8 cellular contexts compared by ENCODE assay signal in the genomic region with DNA sequence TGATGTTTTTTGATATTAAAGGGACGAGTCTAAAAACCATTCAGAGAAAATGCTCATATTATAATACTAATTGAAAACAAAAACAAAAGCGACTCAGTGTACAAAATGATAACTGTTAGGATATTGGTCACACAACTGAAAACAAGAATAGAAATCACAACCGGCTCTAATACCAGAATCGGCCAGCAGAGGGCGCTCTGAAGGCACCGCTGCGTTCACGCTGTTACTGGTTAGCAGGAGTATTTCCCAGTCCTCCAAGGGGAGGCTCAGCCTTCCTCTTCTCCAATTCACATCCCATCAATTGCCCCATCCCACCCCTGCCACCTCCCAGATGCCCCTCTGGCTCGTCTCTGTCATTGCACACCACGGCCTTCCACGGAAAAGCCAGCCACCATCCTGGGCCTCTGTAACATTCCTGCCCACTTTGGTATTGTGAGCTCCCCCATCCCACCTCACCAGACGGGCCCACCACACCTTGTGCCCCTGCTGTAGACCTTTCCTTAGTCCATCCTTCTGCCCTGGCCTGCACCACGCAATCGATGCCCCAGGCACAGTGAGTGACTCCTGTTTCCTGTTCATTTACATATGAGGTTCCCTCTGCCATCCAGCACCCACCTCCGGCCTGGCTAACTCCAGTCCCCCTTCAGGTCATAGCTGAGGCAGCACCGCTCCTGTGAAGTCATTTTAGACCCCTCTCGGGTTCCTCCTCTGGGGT. TPM values are rescaled to one million over a fixed set of nuclear protein-coding genes. Genes with fewer than 3 reads are reported as not detected.
DNase-seq lines count a peak whose midpoint lies in the region; ATAC-seq, FAIRE-seq and TF ChIP-seq lines count a peak whose summit lies in the region.

No MANE protein-coding gene starts in this region.

- POLR2A ChIA-PET in AG04449 (lab: Yijun Ruan, JAX) (no interaction called here), WTC11 (lab: Charles Lee) (no interaction called here)

- no peaks in the 10 kb centered on the region for H3K79me2 ChIP-seq in keratinocyte (ENCODE audit: control insufficient read depth, insufficient read depth, low read length)

- H3K36me3 Mint-ChIP-seq in WTC11: peaks cover 5% of the 10 kb centered on the region

- no peaks in the 10 kb centered on the region for H3K36me3 ChIP-seq in bronchial epithelial cell (ENCODE audit: control insufficient read depth, insufficient read depth, low read length)
- H3K36me3 ChIP-seq in keratinocyte (ENCODE audit: control insufficient read depth in 2 of 2, extremely low read depth in 1 of 2, insufficient read depth in 2 of 2, low read length in 2 of 2): no peaks in the 10 kb centered on the region

- peak; percentile 87 for TF ChIP-seq CTCF in AG04449 (IDR thresholded peaks at IDR 0.05; ENCODE audit: insufficient read depth, low read length, missing control alignments)
- TF ChIP-seq CTCF in WTC11 (IDR thresholded peaks at IDR 0.05): peak; percentile 97
- peak; percentile 95 for TF ChIP-seq CTCF in bronchial epithelial cell (IDR thresholded peaks at IDR 0.05; ENCODE audit: insufficient read depth, low read length, severe bottlenecking)
- peak; percentile 91 to 95 (median 93) for TF ChIP-seq CTCF in keratinocyte (optimal IDR thresholded peaks at IDR 0.05 in 1 of 3, IDR thresholded peaks at IDR 0.05 in 1 of 3, conservative IDR thresholded peaks at IDR 0.05 in 1 of 3; ENCODE audit: extremely low read depth in 1 of 3, insufficient read depth in 2 of 3, low read length in 3 of 3)

- ATAC-seq in GM18511 (IDR thresholded peaks at IDR 0.05; ENCODE audit: unreplicated experiment) (peak; percentile 64), WTC11 (peak; percentile 43)

- dilution Hi-C loops in keratinocyte (cut with MboI; ENCODE audit: extremely low pct_ligation_motif_present, low sequenced_read_pairs): no loop called here

- H3K4me1 Mint-ChIP-seq in WTC11: peaks cover 35% of the 10 kb centered on the region

- peaks cover 14% of the 10 kb centered on the region for H3K4me1 ChIP-seq in keratinocyte (ENCODE audit: control insufficient read depth, extremely low read depth, insufficient read depth, low read length)

- H3K27me3 ChIP-seq in bronchial epithelial cell (ENCODE audit: control insufficient read depth, insufficient read depth, low read length) (no peaks in the 10 kb centered on the region), keratinocyte (ENCODE audit: control insufficient read depth, extremely low read depth, insufficient read depth, low read length) (no peaks in the 10 kb centered on the region)

- no peak for FAIRE-seq in bronchial epithelial cell (lab: Jason Lieb, UNC)
- peak; percentile 83 for FAIRE-seq in keratinocyte (lab: Jason Lieb, UNC)

- no peaks in the 10 kb centered on the region for H3K9me3 ChIP-seq in keratinocyte (ENCODE audit: control insufficient read depth, low read depth, low read length)

- no peaks in the 10 kb centered on the region for H3K9me1 ChIP-seq in keratinocyte (ENCODE audit: control insufficient read depth, extremely low read depth, insufficient read depth, low read length)

- H3K4me3 Mint-ChIP-seq in WTC11: no peak overlapping the region

- H2AFZ ChIP-seq in keratinocyte (ENCODE audit: control insufficient read depth, low read length): no peak overlapping the region

- peaks cover 16% of the 10 kb centered on the region for H3K9me3 Mint-ChIP-seq in WTC11

- CTCF ChIA-PET in AG04449 (lab: Yijun Ruan, JAX) (interaction anchor here (0.6 to 24.4 kb wide), 35 partner anchors 8 to 1291 kb away, joined by 3 to 646 read pairs (median 4); a partner anchor contains a TSS), WTC11 (lab: Charles Lee) (interaction anchor here (0.6 to 14.3 kb wide), 30 partner anchors 8 to 1983 kb away, joined by 3 to 223 read pairs (median 6); a partner anchor contains a TSS)

- peaks cover 6% of the 10 kb centered on the region for H3K27me3 Mint-ChIP-seq in WTC11 (ENCODE audit: low read depth)

- H4K20me1 ChIP-seq in keratinocyte (ENCODE audit: control insufficient read depth, extremely low read depth, insufficient read depth, low read length): no peaks in the 10 kb centered on the region

- peak overlapping the region; percentile 17 for H3K4me2 ChIP-seq in keratinocyte (ENCODE audit: control insufficient read depth, extremely low read depth, insufficient read depth, low read depth, low read length)

- H3K4me3 ChIP-seq in AG04449 (ENCODE audit: low read depth, low read length) (no peak overlapping the region), bronchial epithelial cell (ENCODE audit: low read depth, low read length) (no peak overlapping the region), keratinocyte (ENCODE audit: control insufficient read depth in 2 of 3, extremely low read depth in 1 of 3, insufficient read depth in 2 of 3, low read depth in 1 of 3, low read length in 3 of 3) (no peak overlapping the region)

- H3K27ac ChIP-seq in keratinocyte (ENCODE audit: control insufficient read depth, insufficient read depth, low read length): no peak overlapping the region

- H3K9ac ChIP-seq in keratinocyte (ENCODE audit: control insufficient read depth, extremely low read depth, insufficient read depth, low read length): no peak overlapping the region

- no peak overlapping the region for H3K27ac Mint-ChIP-seq in WTC11

- DNase-seq in AG04449 (ENCODE audit: low read depth, low spot score): no peak
- DNase-seq in NCI-H146 (lab: John Stamatoyannopoulos, UW): peak; percentile 25
- DNase-seq in WTC11 (ENCODE audit: low spot score): peak; percentile 88
- DNase-seq in bronchial epithelial cell (ENCODE audit: low read depth): peak; percentile 40
- no peak for DNase-seq in keratinocyte (ENCODE audit: low read depth, low spot score)
- peak; percentile 68 to 72 for DNase-seq in stimulated activated CD4-positive, alpha-beta T cell treated with anti-CD3 and anti-CD28 coated beads, Interleukin-1b, Interleukin-23, amount 100 ng/mL, for 4 hours (ENCODE audit: low read depth in 2 of 2)
- DNase-seq in cortex of kidney (lab: John Stamatoyannopoulos, UW): no peak

TF ChIP-seq in WTC11, 78 proteins besides CTCF, POLR2A, EP300 and RAD21:
- TF ChIP-seq, protein P1, sequence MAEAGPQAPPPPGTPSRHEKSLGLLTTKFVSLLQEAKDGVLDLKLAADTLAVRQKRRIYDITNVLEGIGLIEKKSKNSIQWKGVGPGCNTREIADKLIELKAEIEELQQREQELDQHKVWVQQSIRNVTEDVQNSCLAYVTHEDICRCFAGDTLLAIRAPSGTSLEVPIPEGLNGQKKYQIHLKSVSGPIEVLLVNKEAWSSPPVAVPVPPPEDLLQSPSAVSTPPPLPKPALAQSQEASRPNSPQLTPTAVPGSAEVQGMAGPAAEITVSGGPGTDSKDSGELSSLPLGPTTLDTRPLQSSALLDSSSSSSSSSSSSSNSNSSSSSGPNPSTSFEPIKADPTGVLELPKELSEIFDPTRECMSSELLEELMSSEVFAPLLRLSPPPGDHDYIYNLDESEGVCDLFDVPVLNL (CRISPR knock-in tag; IDR thresholded peaks at IDR 0.05; ENCODE audit: borderline replicate concordance, low read depth): no peak

RNA-seq across cellular contexts. Expression of a gene that starts 8.5 kb away (rescaled TPM):
- total RNA-seq in WTC11 (2021) (0.31 to 0.76 TPM (median 0.55 TPM) in 3 replicates), bronchial epithelial cell (not detected in 2 replicates)
- not detected in 3 replicates for polyA plus RNA-seq in keratinocyte
- not detected for polyA plus RNA-seq in keratinocyte (2011; ENCODE audit: low read depth)
- polyA plus RNA-seq in keratinocyte (2011; cell fraction: cytosol; rRNA removed): not detected in 2 replicates
- polyA plus RNA-seq in keratinocyte (2011; cell fraction: nucleus; rRNA removed): not detected in 2 replicates
- not detected in 2 replicates for polyA plus RNA-seq in keratinocyte (2012; ENCODE audit: low replicate concordance)
- polyA minus RNA-seq in keratinocyte: not detected in 3 replicates
- polyA minus RNA-seq in keratinocyte (2011; cell fraction: cytosol; rRNA and poly(A)+ RNA removed): not detected
- not detected in 2 replicates for polyA minus RNA-seq in keratinocyte (2011; cell fraction: nucleus; rRNA and poly(A)+ RNA removed)

RNA-seq across cellular contexts. Expression of a gene that starts 31.7 kb away (rescaled TPM):
- total RNA-seq in WTC11 (2021) (1.1 to 1.8 TPM (median 1.1 TPM) in 3 replicates), bronchial epithelial cell (0.26 TPM in 1 of 2 replicates, not detected in the other)
- polyA plus RNA-seq in keratinocyte: 0.06 to 0.27 TPM (median 0.20 TPM) in 3 replicates
- polyA plus RNA-seq in keratinocyte (2011; ENCODE audit: low read depth): not detected
- 0.13 and 0.19 TPM in 2 replicates for polyA plus RNA-seq in keratinocyte (2011; cell fraction: cytosol; rRNA removed)
- not detected in 2 replicates for polyA plus RNA-seq in keratinocyte (2011; cell fraction: nucleus; rRNA removed)
- 0.10 TPM in 1 of 2 replicates, not detected in the other for polyA plus RNA-seq in keratinocyte (2012; ENCODE audit: low replicate concordance)
- 4.5 TPM in 1 of 3 replicates, not detected in the others for polyA minus RNA-seq in keratinocyte
- polyA minus RNA-seq in keratinocyte (2011; cell fraction: cytosol; rRNA and poly(A)+ RNA removed): not detected
- not detected in 2 replicates for polyA minus RNA-seq in keratinocyte (2011; cell fraction: nucleus; rRNA and poly(A)+ RNA removed)

Comparison
In these comparisons a context has a peak if more than half of its experiments do, and no peak if none do; other contexts are left out.
1. DNase-seq: peak in NCI-H146 (single experiment), WTC11 (single experiment), bronchial epithelial cell (single experiment) and stimulated activated CD4-positive, alpha-beta T cell treated with anti-CD3 and anti-CD28 coated beads, Interleukin-1b, Interleukin-23, amount 100 ng/mL, for 4 hours (2 of 2); none in AG04449 (single experiment), keratinocyte (single experiment) and cortex of kidney (single experiment).
2. Peak in every context shown above with its lines, with median percentiles within 50 percentile points of each other: CTCF ChIP-seq.